9 cellular contexts compared by ENCODE assay signal in the genomic region with DNA sequence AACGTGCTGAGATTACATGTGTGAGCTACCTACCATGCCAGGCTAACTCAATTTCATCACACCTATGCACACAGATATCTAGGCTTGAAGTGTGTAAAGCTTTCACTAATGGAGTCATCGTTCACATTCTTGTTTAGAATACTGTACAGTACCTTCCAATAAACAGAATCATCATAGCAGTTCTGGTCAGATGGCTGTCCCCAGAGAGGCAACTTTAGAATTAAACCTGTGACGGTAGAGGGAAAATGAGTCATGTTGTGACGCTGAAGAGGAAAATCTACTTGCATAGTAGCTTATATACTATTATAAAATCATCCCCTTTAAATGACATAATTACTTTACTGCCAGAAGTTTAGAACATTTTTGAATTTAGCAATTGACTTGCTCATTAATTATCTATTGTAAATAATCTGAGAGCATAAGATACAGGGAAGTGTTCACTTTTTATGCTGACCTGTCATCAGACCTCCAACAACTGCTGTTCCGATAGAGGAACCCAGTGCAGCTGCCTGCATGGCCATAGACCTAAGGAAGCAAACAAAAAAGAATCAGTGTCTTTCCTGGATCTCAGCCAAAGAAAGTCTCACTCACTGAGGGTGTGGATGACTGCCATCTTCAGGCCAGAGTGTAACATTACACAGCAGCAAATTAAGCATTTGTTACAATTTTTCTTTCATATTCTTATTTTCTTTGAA. TPM values are rescaled to one million over a fixed set of nuclear protein-coding genes. Genes with fewer than 3 reads are reported as not detected.
A peak's percentile ranks its signal among the peaks of the same experiment; 100 is the strongest.
DNase-seq lines count a peak whose midpoint lies in the region; ATAC-seq, FAIRE-seq and TF ChIP-seq lines count a peak whose summit lies in the region.
"Had no signal": no experiment of that assay in that cellular context is flagged by ENCODE, and none has a peak within 500 bp of the region (broad histone marks: within the 10 kb centered on the region; RNA-seq: fewer than 3 reads in every experiment).

No MANE protein-coding gene starts in this region.

- no peaks in the 10 kb centered on the region for H3K9me3 ChIP-seq in parathyroid adenoma (ENCODE audit: control insufficient read depth, low read length)

- H3K4me3 ChIP-seq in fibroblast of villous mesenchyme (ENCODE audit: low read depth, low read length) (no peak overlapping the region), parathyroid adenoma (ENCODE audit: low read depth, low read length) (no peak overlapping the region)

- no peaks in the 10 kb centered on the region for H3K36me3 ChIP-seq in parathyroid adenoma (ENCODE audit: control insufficient read depth, insufficient read depth, low read length)

- H2AFZ ChIP-seq in parathyroid adenoma, result no peak overlapping the region

- H3K9ac ChIP-seq in parathyroid adenoma, result no peak overlapping the region

- TF ChIP-seq CTCF in fibroblast of villous mesenchyme (IDR thresholded peaks at IDR 0.05; ENCODE audit: insufficient read depth, low read depth, low read length) (peak; percentile 83), parathyroid adenoma (IDR thresholded peaks at IDR 0.05) (peak; percentile 60)

- peak; percentile 98 for ATAC-seq in HG03135 (IDR thresholded peaks at IDR 0.05; ENCODE audit: unreplicated experiment)

- no peaks in the 10 kb centered on the region for H3K27me3 ChIP-seq in parathyroid adenoma (ENCODE audit: control insufficient read depth, insufficient read depth, low read length)

- H3K27ac ChIP-seq in parathyroid adenoma, result no peak overlapping the region

- DNase-seq in DMS153 treated with DMSO at 0.1 percent for 48 hours (lab: John Stamatoyannopoulos, UW; ENCODE audit: unreplicated experiment) (peak; percentile 80), GM19239 (ENCODE audit: insufficient read length, low spot score) (peak; percentile 36), NCI-H2081 (lab: John Stamatoyannopoulos, UW) (peak; percentile 81 to 89), fibroblast of villous mesenchyme (ENCODE audit: low read depth) (peak; percentile 86)
- DNase-seq in effector CD4-positive, alpha-beta T cell, result no peak

- no peaks in the 10 kb centered on the region for H3K4me1 ChIP-seq in parathyroid adenoma

- FAIRE-seq in GM19239 (lab: Jason Lieb, UNC) (peak; percentile 99), TTC549 (lab: Jason Lieb, UNC) (peak; percentile 61)

- H3K79me2 ChIP-seq in parathyroid adenoma, result no peaks in the 10 kb centered on the region

- H3K4me2 ChIP-seq in parathyroid adenoma (ENCODE audit: low read length), result no peak overlapping the region

RNA-seq across cellular contexts. Expression of gene RHAG, which starts 29.8 kb away (rescaled TPM):
- total RNA-seq in fibroblast of villous mesenchyme, result not detected in 2 replicates
- total RNA-seq: subcutaneous adipose tissue had no signal

RNA-seq across cellular contexts. Expression of gene C6orf141, which starts 56.4 kb away (rescaled TPM):
- total RNA-seq in fibroblast of villous mesenchyme, result 0.43 and 1.6 TPM in 2 replicates
